Comparison of ENCODE assay signal across 30 cellular contexts in genomic region chr4:182846041-182846440, GRCh38.
"Had no signal": no experiment of that assay in that cellular context is flagged by ENCODE, and none has a peak within 500 bp of the region (broad histone marks: within the 10 kb centered on the region; RNA-seq: fewer than 3 reads in every experiment).

No MANE protein-coding gene starts in this region.

- H3K27ac ChIP-seq: neutrophil, pancreas, psoas muscle, right lobe of liver, sigmoid colon, suprapubic skin, testis, tibial artery, transverse colon, upper lobe of right lung, uterus had no signal

- H3K36me3 Mint-ChIP-seq: naive thymus-derived CD4-positive, alpha-beta T cell; natural killer cell; stimulated activated memory B cell treated with anti-CD40 and anti-IgM and Interleukin-4, amounts not matched to agents 10 μg/mL and 1 μg/mL and 100 μg/mL, for 72 hours; type B pancreatic cell had no signal

- H3K4me3 Mint-ChIP-seq: naive thymus-derived CD4-positive, alpha-beta T cell; natural killer cell; nephron; neural crest cell; stimulated activated memory B cell treated with anti-CD40 and anti-IgM and Interleukin-4, amounts not matched to agents 10 μg/mL and 1 μg/mL and 100 μg/mL, for 72 hours; stimulated activated naive CD8-positive, alpha-beta T cell treated with anti-CD3 and anti-CD28 coated beads, Interleukin-15, amount 100 ng/mL, for 72 hours; type B pancreatic cell had no signal

- H3K4me1 ChIP-seq: pancreas, psoas muscle, right lobe of liver, sigmoid colon, suprapubic skin, testis, tibial artery, transverse colon, upper lobe of right lung, uterus had no signal

- H3K9me3 Mint-ChIP-seq: natural killer cell; nephron; neural crest cell; stimulated activated memory B cell treated with anti-CD40 and anti-IgM and Interleukin-4, amounts not matched to agents 10 μg/mL and 1 μg/mL and 100 μg/mL, for 72 hours; stimulated activated naive CD8-positive, alpha-beta T cell treated with anti-CD3 and anti-CD28 coated beads, Interleukin-15, amount 100 ng/mL, for 72 hours; type B pancreatic cell had no signal

- H3K4me1 Mint-ChIP-seq: naive thymus-derived CD4-positive, alpha-beta T cell; stimulated activated memory B cell treated with anti-CD40 and anti-IgM and Interleukin-4, amounts not matched to agents 10 μg/mL and 1 μg/mL and 100 μg/mL, for 72 hours; stimulated activated naive CD8-positive, alpha-beta T cell treated with anti-CD3 and anti-CD28 coated beads, Interleukin-15, amount 100 ng/mL, for 72 hours had no signal

- H3K27me3 ChIP-seq: neutrophil, pancreas, right lobe of liver, sigmoid colon, suprapubic skin, testis, tibial artery, transverse colon, upper lobe of right lung, uterus had no signal

- H3K27ac Mint-ChIP-seq: naive thymus-derived CD4-positive, alpha-beta T cell; natural killer cell; nephron; progenitor cell of endocrine pancreas; stimulated activated memory B cell treated with anti-CD40 and anti-IgM and Interleukin-4, amounts not matched to agents 10 μg/mL and 1 μg/mL and 100 μg/mL, for 72 hours; type B pancreatic cell had no signal

- ATAC-seq: naive thymus-derived CD4-positive, alpha-beta T cell; natural killer cell; pancreas; psoas muscle; right cardiac atrium; right lobe of liver; stimulated activated memory B cell treated with anti-CD40 and anti-IgM and Interleukin-4, amounts not matched to agents 10 μg/mL and 1 μg/mL and 100 μg/mL, for 72 hours; stimulated activated naive CD8-positive, alpha-beta T cell treated with anti-CD3 and anti-CD28 coated beads, Interleukin-15, amount 100 ng/mL, for 72 hours; stimulated activated naive CD8-positive, alpha-beta T cell treated with anti-CD3 and anti-CD28 coated beads, Interleukin-15, Interleukin-2, amounts not matched to agents 100 U/mL and 50 U/mL, for 24 hours; upper lobe of right lung had no signal

- H3K36me3 ChIP-seq: neutrophil, pancreas, right lobe of liver, sigmoid colon, suprapubic skin, tibial artery, transverse colon, upper lobe of right lung, uterus had no signal

- H3K4me3 ChIP-seq: pancreas, psoas muscle, right lobe of liver, sigmoid colon, suprapubic skin, testis, tibial artery, transverse colon, upper lobe of right lung, uterus had no signal

- H3K9me3 ChIP-seq: neutrophil, pancreas, psoas muscle, right lobe of liver, sigmoid colon, suprapubic skin, testis, tibial artery, transverse colon, upper lobe of right lung, uterus had no signal

- DNase-seq: naive thymus-derived CD4-positive, alpha-beta T cell; natural killer cell; nucleus accumbens; psoas muscle; right cardiac atrium; right lobe of liver; sigmoid colon; small intestine; stimulated activated CD4-positive, alpha-beta T cell treated with anti-CD3 and anti-CD28 coated beads, Interleukin-12 subunit alpha, Interleukin-12 subunit beta, amount 100 ng/mL, for 4 hours; stimulated activated CD4-positive, alpha-beta T cell treated with anti-CD3 and anti-CD28 coated beads, Interleukin-1b, Interleukin-23, amount 100 ng/mL, for 48 hours; stimulated activated CD4-positive, alpha-beta T cell treated with anti-CD3 and anti-CD28 coated beads, Interleukin-4, amount 100 ng/mL, for 1 hour; stimulated activated CD4-positive, alpha-beta T cell treated with anti-CD3 and anti-CD28 coated beads, Interleukin-4, amount 100 ng/mL, for 4 hours; stimulated activated CD8-positive, alpha-beta memory T cell treated with anti-CD3 and anti-CD28 coated beads, Interleukin-4, amount 100 ng/mL, for 48 hours; stimulated activated naive CD4-positive, alpha-beta T cell; stimulated activated naive CD8-positive, alpha-beta T cell treated with anti-CD3 and anti-CD28 coated beads, Interleukin-15, amount 100 ng/mL, for 72 hours; stimulated activated naive CD8-positive, alpha-beta T cell treated with anti-CD3 and anti-CD28 coated beads, Interleukin-15, Interleukin-2, amounts not matched to agents 100 U/mL and 50 U/mL, for 24 hours; substantia nigra; testis; tibial artery; transverse colon; upper lobe of right lung; uterus had no signal
